ENCODE assay signal across 23 cellular contexts in genomic region chr6:106397441-106397840, GRCh38. TPM values are rescaled to one million over a fixed set of nuclear protein-coding genes. Genes with fewer than 3 reads are reported as not detected.
"Had no signal": no experiment of that assay in that cellular context is flagged by ENCODE, and none has a peak within 500 bp of the region (broad histone marks: within the 10 kb centered on the region; RNA-seq: fewer than 3 reads in every experiment).

No MANE protein-coding gene starts in this region.

- H3K27me3 ChIP-seq: cardiac muscle cell, colonic mucosa, pancreas, right atrium auricular region, testis, transverse colon had no signal

- H3K4me3 ChIP-seq: adrenal gland, cardiac muscle cell, colonic mucosa, pancreas, prostate gland, right atrium auricular region, testis, transverse colon had no signal

- H3K27ac ChIP-seq: adrenal gland, cardiac muscle cell, colonic mucosa, pancreas, prostate gland, right atrium auricular region, testis, transverse colon had no signal

- ATAC-seq: left cardiac atrium, pancreas had no signal

- H3K4me1 ChIP-seq: adrenal gland, colonic mucosa, pancreas, prostate gland, right atrium auricular region, testis, transverse colon had no signal

- DNase-seq: activated CD4-positive, alpha-beta T cell treated with anti-CD3 and anti-CD28 coated beads for 4 hours; activated CD4-positive, alpha-beta T cell treated with anti-CD3 and anti-CD28 coated beads, Interleukin-2, amount 50 U/mL, for 48 hours; activated CD8-positive, alpha-beta memory T cell treated with anti-CD3 and anti-CD28 coated beads for 24 hours; activated effector memory CD4-positive, alpha-beta T cell treated with anti-CD3 and anti-CD28 coated beads, Interleukin-2, amount 50 U/mL, for 16 hours; activated naive CD4-positive, alpha-beta T cell treated with anti-CD3 and anti-CD28 coated beads for 36 hours; activated naive CD8-positive, alpha-beta T cell treated with anti-CD3 and anti-CD28 coated beads for 36 hours; adrenal gland; aorta; cerebellar nuclear complex; colonic mucosa; effector CD8-positive, alpha-beta T cell; erythroblast; foreskin melanocyte; left cardiac atrium; mammary epithelial cell; pancreas; stimulated activated CD4-positive, alpha-beta T cell treated with anti-CD3 and anti-CD28 coated beads, Interleukin-2, amount 100 ng/mL, for 48 hours; stimulated activated naive CD4-positive, alpha-beta T cell treated with Interleukin-2 at 50 U/mL for 16 hours; testis; transverse colon had no signal

- H3K9me3 ChIP-seq: adrenal gland, colonic mucosa, pancreas, prostate gland, right atrium auricular region, testis, transverse colon had no signal

- H3K36me3 ChIP-seq: adrenal gland, cardiac muscle cell, colonic mucosa, pancreas, prostate gland, right atrium auricular region, transverse colon had no signal

RNA-seq across cellular contexts. Expression of gene CRYBG1, which starts 36.9 kb away (rescaled TPM):
- total RNA-seq: cardiac muscle cell had no signal
